In genomic region chr4:123349401-123350190, GRCh38 we compare ENCODE assay signal across 1 cellular context.
TF ChIP-seq lines count a peak whose summit lies in the region.

No MANE protein-coding gene starts in this region.

TF ChIP-seq in K562, 482 proteins besides CTCF, POLR2A, EP300 and RAD21 (continued from another document):
- TF ChIP-seq ZNF165 (CRISPR knock-in tag; IDR thresholded peaks at IDR 0.05; ENCODE audit: borderline replicate concordance) = peak; percentile 97
- TF ChIP-seq, protein P1, sequence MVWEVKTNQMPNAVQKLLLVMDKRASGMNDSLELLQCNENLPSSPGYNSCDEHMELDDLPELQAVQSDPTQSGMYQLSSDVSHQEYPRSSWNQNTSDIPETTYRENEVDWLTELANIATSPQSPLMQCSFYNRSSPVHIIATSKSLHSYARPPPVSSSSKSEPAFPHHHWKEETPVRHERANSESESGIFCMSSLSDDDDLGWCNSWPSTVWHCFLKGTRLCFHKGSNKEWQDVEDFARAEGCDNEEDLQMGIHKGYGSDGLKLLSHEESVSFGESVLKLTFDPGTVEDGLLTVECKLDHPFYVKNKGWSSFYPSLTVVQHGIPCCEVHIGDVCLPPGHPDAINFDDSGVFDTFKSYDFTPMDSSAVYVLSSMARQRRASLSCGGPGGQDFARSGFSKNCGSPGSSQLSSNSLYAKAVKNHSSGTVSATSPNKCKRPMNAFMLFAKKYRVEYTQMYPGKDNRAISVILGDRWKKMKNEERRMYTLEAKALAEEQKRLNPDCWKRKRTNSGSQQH (CRISPR knock-in tag; IDR thresholded peaks at IDR 0.05) = peak; percentile 95
TF ChIP-seq in K562: peak in this region for 278.
